Comparison of ENCODE assay signal across 28 cellular contexts in genomic region chr11:69551963-69552362, GRCh38.
"Had no signal": no experiment of that assay in that cellular context is flagged by ENCODE, and none has a peak within 500 bp of the region (broad histone marks: within the 10 kb centered on the region; RNA-seq: fewer than 3 reads in every experiment).

No MANE protein-coding gene starts in this region.

- H3K4me1 ChIP-seq: gastroesophageal sphincter, left lung, pancreas, right atrium auricular region, thyroid gland, upper lobe of left lung had no signal

- H3K27ac ChIP-seq: brain microvascular endothelial cell, gastroesophageal sphincter, left lung, pancreas, right atrium auricular region, thyroid gland, upper lobe of left lung had no signal

- H3K4me1 Mint-ChIP-seq: immature natural killer cell had no signal

- DNase-seq: activated B cell treated with CpG ODN at 0.5 μM for 24 hours; activated CD4-positive, alpha-beta T cell treated with anti-CD3 and anti-CD28 coated beads for 4 hours; activated CD4-positive, alpha-beta T cell treated with anti-CD3 and anti-CD28 coated beads, Interleukin-2, amount 50 U/mL, for 48 hours; activated CD8-positive, alpha-beta memory T cell treated with anti-CD3 and anti-CD28 coated beads for 24 hours; activated effector memory CD4-positive, alpha-beta T cell treated with anti-CD3 and anti-CD28 coated beads, Interleukin-2, amount 50 U/mL, for 16 hours; activated naive CD4-positive, alpha-beta T cell treated with anti-CD3 and anti-CD28 coated beads, Interleukin-2, amount 10 ng/mL, durations not matched to agents 7 days and 5 days; amniotic stem cell; brain microvascular endothelial cell; caudate nucleus; hippocampal formation; immature natural killer cell; kidney glomerular epithelial cell; left lung; mesendoderm; nephron progenitor cell; pancreas; stimulated activated CD4-positive, alpha-beta T cell treated with anti-CD3 and anti-CD28 coated beads, Interleukin-4, amount 100 ng/mL, for 4 hours; stimulated activated CD8-positive, alpha-beta memory T cell treated with anti-CD3 and anti-CD28 coated beads, Interleukin-4, amount 100 ng/mL, for 48 hours; stimulated activated naive CD8-positive, alpha-beta T cell treated with anti-CD3 and anti-CD28 coated beads, Interleukin-15, amount 100 ng/mL, for 72 hours; substantia nigra; T-helper 1 cell; thyroid gland had no signal

- H3K36me3 Mint-ChIP-seq: activated naive CD4-positive, alpha-beta T cell treated with anti-CD3 and anti-CD28 coated beads, Interleukin-2, amount 10 ng/mL, durations not matched to agents 7 days and 5 days; stimulated activated memory B cell treated with anti-CD40 and anti-IgM and Interleukin-4, amounts not matched to agents 10 μg/mL and 1 μg/mL and 100 μg/mL, for 72 hours had no signal

- H3K4me3 ChIP-seq: gastroesophageal sphincter, left lung, lung, pancreas, right atrium auricular region, thyroid gland, upper lobe of left lung had no signal

- H3K4me3 Mint-ChIP-seq: activated B cell treated with CpG ODN at 0.5 μM for 24 hours; activated naive CD4-positive, alpha-beta T cell treated with anti-CD3 and anti-CD28 coated beads, Interleukin-2, amount 10 ng/mL, durations not matched to agents 7 days and 5 days; immature natural killer cell; nephron progenitor cell; stimulated activated memory B cell treated with anti-CD40 and anti-IgM and Interleukin-4, amounts not matched to agents 10 μg/mL and 1 μg/mL and 100 μg/mL, for 72 hours; stimulated activated naive CD8-positive, alpha-beta T cell treated with anti-CD3 and anti-CD28 coated beads, Interleukin-15, amount 100 ng/mL, for 72 hours; T-helper 2 cell treated with Interferon-gamma antibody and Interleukin-4, amounts not matched to agents 5 μg/mL and 100 μg/mL, for 36 hours had no signal

- H3K27ac Mint-ChIP-seq: activated B cell treated with CpG ODN at 0.5 μM for 24 hours; activated naive CD4-positive, alpha-beta T cell treated with anti-CD3 and anti-CD28 coated beads, Interleukin-2, amount 10 ng/mL, durations not matched to agents 7 days and 5 days; immature natural killer cell; nephron progenitor cell; stimulated activated memory B cell treated with anti-CD40 and anti-IgM and Interleukin-4, amounts not matched to agents 10 μg/mL and 1 μg/mL and 100 μg/mL, for 72 hours; stimulated activated naive CD8-positive, alpha-beta T cell treated with anti-CD3 and anti-CD28 coated beads, Interleukin-15, amount 100 ng/mL, for 72 hours; T-helper 2 cell treated with Interferon-gamma antibody and Interleukin-4, amounts not matched to agents 5 μg/mL and 100 μg/mL, for 36 hours had no signal

- H3K36me3 ChIP-seq: brain microvascular endothelial cell, gastroesophageal sphincter, left lung, pancreas, right atrium auricular region, thyroid gland, upper lobe of left lung had no signal

- H3K27me3 Mint-ChIP-seq: stimulated activated memory B cell treated with anti-CD40 and anti-IgM and Interleukin-4, amounts not matched to agents 10 μg/mL and 1 μg/mL and 100 μg/mL, for 72 hours had no signal

- H3K9me3 ChIP-seq: pancreas, thyroid gland had no signal

- H3K27me3 ChIP-seq: brain microvascular endothelial cell, gastroesophageal sphincter, left lung, pancreas, right atrium auricular region, thyroid gland, upper lobe of left lung had no signal
